In the genomic region with DNA sequence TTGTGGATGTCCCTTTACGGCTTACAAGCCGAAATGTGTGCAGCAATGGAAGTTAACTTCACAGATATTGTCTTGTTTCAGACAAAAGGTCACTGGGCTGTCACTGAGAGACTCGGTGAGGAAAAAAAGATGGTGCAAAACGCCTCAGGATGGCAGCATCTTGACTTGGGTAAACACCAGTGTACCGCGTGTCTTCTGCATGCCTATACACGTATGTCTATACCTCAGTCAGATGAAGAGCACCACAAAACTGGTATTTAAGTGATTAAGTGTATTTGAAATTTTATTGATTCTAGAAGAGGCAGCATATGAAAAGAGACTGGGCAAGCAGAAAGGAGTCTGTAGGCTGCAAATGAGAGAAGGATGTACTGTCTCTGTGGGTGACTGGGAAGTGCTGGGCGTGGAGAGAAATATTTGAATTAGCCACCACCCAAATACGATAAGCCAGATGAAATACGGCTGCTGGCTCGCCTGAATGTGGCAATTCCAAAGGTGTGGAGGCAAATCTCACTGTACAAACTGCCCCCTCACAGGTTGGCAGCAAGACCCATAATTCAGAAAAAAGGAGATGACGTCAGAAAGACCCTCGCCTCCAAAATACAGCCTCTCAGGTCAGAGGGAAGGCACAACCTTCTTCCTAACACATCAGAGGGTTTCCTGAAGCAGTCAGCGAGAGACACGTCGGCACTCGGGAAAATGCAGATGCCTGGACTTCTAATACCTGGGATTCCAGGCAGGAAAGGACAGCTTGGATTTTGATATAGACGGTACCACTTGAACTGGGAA, we compare ENCODE assay signal across 20 cellular contexts. TPM values are rescaled to one million over a fixed set of nuclear protein-coding genes. Genes with fewer than 3 reads are reported as not detected.
DNase-seq lines count a peak whose midpoint lies in the region; ATAC-seq, FAIRE-seq and TF ChIP-seq lines count a peak whose summit lies in the region.
"Had no signal": no experiment of that assay in that cellular context is flagged by ENCODE, and none has a peak within 500 bp of the region (broad histone marks: within the 10 kb centered on the region; RNA-seq: fewer than 3 reads in every experiment).

No MANE protein-coding gene starts in this region.

- no peak overlapping the region for H3K23ac ChIP-seq in IMR-90 (ENCODE audit: low read depth, low read length)

- H3K4me3 ChIP-seq in IMR-90 (ENCODE audit: insufficient read depth, low read depth, low read length) (no peak overlapping the region), colonic mucosa (no peak overlapping the region), small intestine (ENCODE audit: low read depth in 1 of 2, low read length in 2 of 2) (no peak overlapping the region)
- H3K4me3 ChIP-seq: GM12878 had no signal

- no peak overlapping the region for H2BK20ac ChIP-seq in IMR-90 (ENCODE audit: low read depth, low read length)

- DNase-seq in IMR-90: no peak
- peak; percentile 74 for DNase-seq in colonic mucosa
- DNase-seq in left colon: peak; percentile 52 to 58
- DNase-seq in small intestine: peak; percentile 73
- DNase-seq in stimulated activated CD4-positive, alpha-beta T cell treated with anti-CD3 and anti-CD28 coated beads, Interleukin-2, amount 100 ng/mL, for 24 hours: no peak
- DNase-seq in activated naive CD4-positive, alpha-beta T cell treated with anti-CD3 and anti-CD28 coated beads, Interleukin-2, amount 10 ng/mL, durations not matched to agents 7 days and 5 days: no peak
- DNase-seq: ACHN; Calu3; CD4-positive, CD25-positive, alpha-beta regulatory T cell; DMS79; KBM-7; NCI-H1048; NCI-H2107; NCI-H446; NCI-H748 treated with DMSO at 0.1 percent for 48 hours; SHP77 had no signal

- no peak overlapping the region for H3K4me3 Mint-ChIP-seq in activated naive CD4-positive, alpha-beta T cell treated with anti-CD3 and anti-CD28 coated beads, Interleukin-2, amount 10 ng/mL, durations not matched to agents 7 days and 5 days
- H3K4me3 Mint-ChIP-seq: CD4-positive, CD25-positive, alpha-beta regulatory T cell had no signal

- no peak overlapping the region for H2AK9ac ChIP-seq in IMR-90 (replicated peaks; ENCODE audit: low read depth, low read length, poor library complexity)

- H4K91ac ChIP-seq in IMR-90 (ENCODE audit: insufficient read depth, low read depth, low read length): no peak overlapping the region

- H4K20me1 ChIP-seq in IMR-90 (ENCODE audit: insufficient read depth, low read length): no peaks in the 10 kb centered on the region

- FAIRE-seq in small intestine (lab: Jason Lieb, UNC): no peak
- FAIRE-seq: GM12878, GM19239 had no signal

- POLR2A ChIA-PET in IMR-90 (lab: Charles Lee; ENCODE audit: unreplicated experiment): no interaction called here

- H4K5ac ChIP-seq in IMR-90 (ENCODE audit: low read depth, low read length): no peak overlapping the region

- in situ Hi-C loops in IMR-90 (cut with MboI; ENCODE audit: low sequenced_read_pairs): no loop called here

- H2AFZ ChIP-seq in IMR-90 (replicated peaks; ENCODE audit: low read length, poor library complexity): no peak overlapping the region

- 0 out of 2 replicates have a peak overlapping the region, but pooled peaks have one; percentile 33 for H2BK120ac ChIP-seq in IMR-90 (ENCODE audit: low read depth, low read length)

- H3K36me3 Mint-ChIP-seq in activated naive CD4-positive, alpha-beta T cell treated with anti-CD3 and anti-CD28 coated beads, Interleukin-2, amount 10 ng/mL, durations not matched to agents 7 days and 5 days: no peaks in the 10 kb centered on the region
- H3K36me3 Mint-ChIP-seq: CD4-positive, CD25-positive, alpha-beta regulatory T cell had no signal

- dilution Hi-C loops in IMR-90 (cut with HindIII; ENCODE audit: low sequenced_read_pairs, unreplicated experiment): no loop called here

- no peaks in the 10 kb centered on the region for H3K79me1 ChIP-seq in IMR-90 (ENCODE audit: low read depth in 1 of 2, low read length in 2 of 2)

- H3K9ac ChIP-seq in IMR-90 (ENCODE audit: low read depth, low read length) (no peak overlapping the region), colonic mucosa (ENCODE audit: low read depth in 2 of 2, low read length in 2 of 2) (peak overlapping the region in 1 of 2 donors; percentile 1)

- H3K9me3 ChIP-seq in IMR-90 (ENCODE audit: control insufficient read depth, insufficient read depth, low read length): no peaks in the 10 kb centered on the region
- H3K9me3 ChIP-seq in colonic mucosa: no peaks in the 10 kb centered on the region
- H3K9me3 ChIP-seq in small intestine (ENCODE audit: control insufficient read depth, low read depth): no peaks in the 10 kb centered on the region

- H3K27ac ChIP-seq in IMR-90 (ENCODE audit: insufficient read depth, low read length) (no peak overlapping the region), colonic mucosa (peak overlapping the region; percentile 58), small intestine (ENCODE audit: low read depth in 1 of 2, low read length in 1 of 2) (no peak overlapping the region)

- H3K4me1 ChIP-seq in IMR-90 (ENCODE audit: control insufficient read depth, insufficient read depth, low read length) (peaks cover 4% of the 10 kb centered on the region; the same call in 1 of the 2 replicates), colonic mucosa (no peaks in the 10 kb centered on the region), small intestine (ENCODE audit: control insufficient read depth in 2 of 2, insufficient read depth in 1 of 2, low read depth in 1 of 2, low read length in 1 of 2) (no peaks in the 10 kb centered on the region)

- H3K18ac ChIP-seq in IMR-90 (ENCODE audit: low read depth, low read length): no peak overlapping the region

- H3K27me3 Mint-ChIP-seq in activated naive CD4-positive, alpha-beta T cell treated with anti-CD3 and anti-CD28 coated beads, Interleukin-2, amount 10 ng/mL, durations not matched to agents 7 days and 5 days: peaks cover 10% of the 10 kb centered on the region

- BruUV-seq in IMR-90 (replicated peaks; lab: Mats Ljungman, UMichigan): no TSS peak

- no peak for TF ChIP-seq RAD21 in IMR-90 (IDR thresholded peaks at IDR 0.05; ENCODE audit: low read length)

- CTCF ChIA-PET in IMR-90 (lab: Yijun Ruan, JAX): no interaction called here
- CTCF ChIA-PET in activated naive CD4-positive, alpha-beta T cell treated with anti-CD3 and anti-CD28 coated beads, Interleukin-2, amount 10 ng/mL, durations not matched to agents 7 days and 5 days (lab: Charles Lee): no interaction called here

- no peaks in the 10 kb centered on the region for H3K4me1 Mint-ChIP-seq in activated naive CD4-positive, alpha-beta T cell treated with anti-CD3 and anti-CD28 coated beads, Interleukin-2, amount 10 ng/mL, durations not matched to agents 7 days and 5 days

- no peak overlapping the region for H4K8ac ChIP-seq in IMR-90 (ENCODE audit: low read depth in 2 of 2, low read length in 2 of 2)

- H3K9me3 Mint-ChIP-seq in activated naive CD4-positive, alpha-beta T cell treated with anti-CD3 and anti-CD28 coated beads, Interleukin-2, amount 10 ng/mL, durations not matched to agents 7 days and 5 days: no peaks in the 10 kb centered on the region

- H3K9me1 ChIP-seq in IMR-90 (ENCODE audit: insufficient read depth, low read length): peaks cover 3% of the 10 kb centered on the region

- TF ChIP-seq CTCF in IMR-90 (conservative IDR thresholded peaks at IDR 0.05; ENCODE audit: low read depth, low read length): no peak
- no peak for TF ChIP-seq CTCF in colonic mucosa (IDR thresholded peaks at IDR 0.05)

- no peak overlapping the region for H3K56ac ChIP-seq in IMR-90 (ENCODE audit: extremely low read depth, insufficient read depth, low read length)

- H3K4me2 ChIP-seq in IMR-90 (ENCODE audit: low read depth, low read length): no peak overlapping the region

- 58% methylated on average over 3 of the region's 18 CpGs; no CpG with 5 or more reads in 1 of the 2 experiments for WGBS in IMR-90 (ENCODE audit: extremely low coverage in 2 of 2, insufficient read length in 1 of 2), 2 experiments
- 34 to 72% (median 58%) methylated on average over 18 of the region's 18 CpGs for WGBS in small intestine, 3 donors

- intact Hi-C loops in IMR-90 (cut with micrococcal nuclease) (no loop called here), colonic mucosa (cut with DNase I) (no loop called here), left colon (cut with DNase I, micrococcal nuclease) (no loop called here)

- H2AK5ac ChIP-seq in IMR-90 (ENCODE audit: low read depth, low read length): no peak overlapping the region

- no peak overlapping the region for H2BK5ac ChIP-seq in IMR-90 (ENCODE audit: low read depth, low read length, poor library complexity, severe bottlenecking)

- H3K4ac ChIP-seq in IMR-90 (ENCODE audit: low read depth, low read length): no peak overlapping the region; the same call in 1 of the 2 replicates

- H3K27me3 ChIP-seq in IMR-90 (ENCODE audit: control insufficient read depth, insufficient read depth, low read length) (no peaks in the 10 kb centered on the region), colonic mucosa (no peaks in the 10 kb centered on the region), small intestine (ENCODE audit: control insufficient read depth in 2 of 2, insufficient read depth in 2 of 2, low read length in 2 of 2) (no peaks in the 10 kb centered on the region)

- TF ChIP-seq POLR2A in IMR-90 (IDR thresholded peaks at IDR 0.05; ENCODE audit: low read depth, low read length): no peak

- ATAC-seq in IMR-90 (ENCODE audit: low read depth): no peak
- peak; percentile 81 for ATAC-seq in left colon
- ATAC-seq in HG03354 (IDR thresholded peaks at IDR 0.05; ENCODE audit: poor library complexity, severe bottlenecking, unreplicated experiment): no peak
- ATAC-seq: GM12878, HCT116 had no signal

- H2BK15ac ChIP-seq in IMR-90 (ENCODE audit: low read depth, low read length): no peak overlapping the region; the same call in 2 of the 3 replicates

- H3K36me3 ChIP-seq in IMR-90 (ENCODE audit: control insufficient read depth, insufficient read depth, low read length) (no peaks in the 10 kb centered on the region), colonic mucosa (no peaks in the 10 kb centered on the region), small intestine (ENCODE audit: control insufficient read depth in 2 of 2, insufficient read depth in 2 of 2, low read length in 2 of 2) (no peaks in the 10 kb centered on the region)

- H3K14ac ChIP-seq in IMR-90 (replicated peaks; ENCODE audit: low read depth, low read length): no peak overlapping the region

- no peak overlapping the region for H3K27ac Mint-ChIP-seq in activated naive CD4-positive, alpha-beta T cell treated with anti-CD3 and anti-CD28 coated beads, Interleukin-2, amount 10 ng/mL, durations not matched to agents 7 days and 5 days
- H3K27ac Mint-ChIP-seq: CD4-positive, CD25-positive, alpha-beta regulatory T cell had no signal

TF ChIP-seq in IMR-90, 13 proteins besides CTCF, POLR2A, EP300 and RAD21 (continues in another document):
- no peak for TF ChIP-seq BHLHE40 (IDR thresholded peaks at IDR 0.05; ENCODE audit: low read depth, low read length)
- TF ChIP-seq CHD1 (IDR thresholded peaks at IDR 0.05; ENCODE audit: low read depth, low read length): no peak
- no peak for TF ChIP-seq RCOR1 (IDR thresholded peaks at IDR 0.05; ENCODE audit: insufficient replicate concordance, low read length)

RNA-seq across cellular contexts. Expression of a gene that starts 53.4 kb away (rescaled TPM):
- total RNA-seq in IMR-90 (2012; rRNA removed): 16.3 and 18.3 TPM in 2 replicates
- polyA plus RNA-seq in IMR-90 (2012; rRNA removed): 18.5 and 19.3 TPM in 2 replicates
- polyA plus RNA-seq in IMR-90 (2012; cell fraction: cytosol; rRNA removed): 6.7 and 15.3 TPM in 2 replicates
- 14.0 and 17.8 TPM in 2 replicates for polyA plus RNA-seq in IMR-90 (2012; cell fraction: nucleus; rRNA removed; ENCODE audit: low replicate concordance)
- total RNA-seq in colonic mucosa: 100 to 1,000 TPM; 108 to 130 TPM
- total RNA-seq in left colon: 100 to 1,000 TPM; 129 to 202 TPM
- 10 to 100 TPM in 2 of 3 donors, 1 to 10 TPM in 1; 8.4 to 28.8 (median 14.5) TPM for polyA plus RNA-seq in small intestine

Comparison
In these comparisons a context has a peak if more than half of its experiments do, and no peak if none do; other contexts are left out.
1. DNase-seq: peak in colonic mucosa (single experiment), left colon (2 of 2) and small intestine (single experiment); none in IMR-90 (single experiment), stimulated activated CD4-positive, alpha-beta T cell treated with anti-CD3 and anti-CD28 coated beads, Interleukin-2, amount 100 ng/mL, for 24 hours (0 of 2) and activated naive CD4-positive, alpha-beta T cell treated with anti-CD3 and anti-CD28 coated beads, Interleukin-2, amount 10 ng/mL, durations not matched to agents 7 days and 5 days (single experiment).